Comparison of ENCODE assay signal across 22 cellular contexts in genomic region chr5:151886741-151887261, GRCh38. TPM values are rescaled to one million over a fixed set of nuclear protein-coding genes. Genes with fewer than 3 reads are reported as not detected.
"Had no signal": no experiment of that assay in that cellular context is flagged by ENCODE, and none has a peak within 500 bp of the region (broad histone marks: within the 10 kb centered on the region; RNA-seq: fewer than 3 reads in every experiment).

No MANE protein-coding gene starts in this region.

- H3K9me3 Mint-ChIP-seq: activated naive CD4-positive, alpha-beta T cell treated with anti-CD3 and anti-CD28 coated beads, Interleukin-2, amount 50 U/mL, for 24 hours; activated T-cell treated with anti-CD3 and anti-CD28 coated beads, Interleukin-2, amount 50 U/mL, for 24 hours; memory B cell; stimulated activated naive CD8-positive, alpha-beta T cell treated with anti-CD3 and anti-CD28 coated beads, Interleukin-15, Interleukin-2, amounts not matched to agents 100 ng/mL and 50 ng/mL, for 24 hours had no signal

- ATAC-seq: activated CD4-positive, CD25-positive, alpha-beta regulatory T cell treated with anti-CD3 and anti-CD28 coated beads, Interleukin-2, amount 50 U/mL, for 24 hours; heart right ventricle; left lung had no signal

- H3K36me3 ChIP-seq: heart right ventricle, left lung, sigmoid colon, upper lobe of left lung had no signal

- H3K4me1 ChIP-seq: left lung, sigmoid colon, upper lobe of left lung had no signal

- H3K4me3 Mint-ChIP-seq: activated naive CD4-positive, alpha-beta T cell treated with anti-CD3 and anti-CD28 coated beads, Interleukin-2, amount 50 U/mL, for 24 hours; activated T-cell treated with anti-CD3 and anti-CD28 coated beads, Interleukin-2, amount 50 U/mL, for 24 hours; brain; memory B cell; stimulated activated naive CD8-positive, alpha-beta T cell treated with anti-CD3 and anti-CD28 coated beads, Interleukin-15, Interleukin-2, amounts not matched to agents 100 ng/mL and 50 ng/mL, for 24 hours had no signal

- H3K4me1 Mint-ChIP-seq: activated naive CD4-positive, alpha-beta T cell treated with anti-CD3 and anti-CD28 coated beads, Interleukin-2, amount 50 U/mL, for 24 hours had no signal

- H3K27ac Mint-ChIP-seq: activated naive CD4-positive, alpha-beta T cell treated with anti-CD3 and anti-CD28 coated beads, Interleukin-2, amount 50 U/mL, for 24 hours; activated T-cell treated with anti-CD3 and anti-CD28 coated beads, Interleukin-2, amount 50 U/mL, for 24 hours; brain; stimulated activated naive CD8-positive, alpha-beta T cell treated with anti-CD3 and anti-CD28 coated beads, Interleukin-15, Interleukin-2, amounts not matched to agents 100 ng/mL and 50 ng/mL, for 24 hours had no signal

- H3K27me3 Mint-ChIP-seq: activated naive CD4-positive, alpha-beta T cell treated with anti-CD3 and anti-CD28 coated beads, Interleukin-2, amount 50 U/mL, for 24 hours; activated T-cell treated with anti-CD3 and anti-CD28 coated beads, Interleukin-2, amount 50 U/mL, for 24 hours; stimulated activated naive CD8-positive, alpha-beta T cell treated with anti-CD3 and anti-CD28 coated beads, Interleukin-15, Interleukin-2, amounts not matched to agents 100 ng/mL and 50 ng/mL, for 24 hours had no signal

- H3K9me3 ChIP-seq: heart right ventricle, left lung, sigmoid colon, upper lobe of left lung had no signal

- H3K4me3 ChIP-seq: heart right ventricle, left lung, sigmoid colon, upper lobe of left lung had no signal

- H3K27ac ChIP-seq: heart right ventricle, left lung, sigmoid colon, upper lobe of left lung had no signal

- H3K36me3 Mint-ChIP-seq: activated naive CD4-positive, alpha-beta T cell treated with anti-CD3 and anti-CD28 coated beads, Interleukin-2, amount 50 U/mL, for 24 hours; brain; memory B cell had no signal

- DNase-seq: activated CD4-positive, alpha-beta T cell treated with anti-CD3 and anti-CD28 coated beads, Interleukin-2, amount 50 U/mL, for 4 hours; activated effector memory CD4-positive, alpha-beta T cell treated with Interleukin-2 at 50 U/mL for 16 hours; activated T-cell treated with anti-CD3 and anti-CD28 coated beads, Interleukin-2, amount 50 U/mL, for 24 hours; heart right ventricle; islet precursor cell; left lung; sigmoid colon; stimulated activated CD4-positive, alpha-beta T cell treated with anti-CD3 and anti-CD28 coated beads, Interleukin-4, amount 100 ng/mL, for 1 hour; stimulated activated CD8-positive, alpha-beta memory T cell treated with anti-CD3 and anti-CD28 coated beads, Interleukin-4, amount 100 ng/mL, for 48 hours; upper lobe of left lung had no signal

- H3K27me3 ChIP-seq: heart right ventricle, left lung, sigmoid colon, upper lobe of left lung had no signal

RNA-seq across cellular contexts. Expression of gene GLRA1, which starts 37.9 kb away (rescaled TPM):
- total RNA-seq: dermis microvascular lymphatic vessel endothelial cell; fibroblast of villous mesenchyme; heart right ventricle; left lung; osteoblast; sigmoid colon; T-helper 2 cell treated with Interferon-gamma antibody and Interleukin-4, amounts not matched to agents 100 ng/mL and 5 ng/mL, for 36 hours; temporal lobe; upper lobe of left lung had no signal
- polyA plus RNA-seq: esophagus, heart right ventricle, neural cell, sigmoid colon had no signal
